Comparison of ENCODE assay signal across 14 cellular contexts in the genomic region with DNA sequence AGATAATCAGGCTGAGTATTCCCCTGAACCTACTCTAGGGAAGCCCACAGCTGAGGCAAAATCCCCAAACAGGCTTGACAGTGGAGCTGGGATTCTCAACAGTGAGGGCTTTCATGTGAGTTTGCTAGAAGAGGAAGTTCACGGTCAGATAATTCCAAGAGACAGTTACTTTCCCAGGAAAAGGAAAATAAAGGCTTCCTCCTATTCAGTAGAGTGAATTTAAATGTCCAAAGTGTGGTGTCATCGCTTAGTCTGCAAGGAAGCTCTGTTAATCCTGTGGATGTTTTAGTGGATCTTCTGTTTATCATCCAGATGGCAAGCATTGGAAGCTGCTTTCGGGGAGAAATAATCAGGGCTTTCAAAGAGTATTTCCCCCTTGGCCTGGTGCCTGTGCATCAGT.
DNase-seq lines count a peak whose midpoint lies in the region; ATAC-seq and TF ChIP-seq lines count a peak whose summit lies in the region.
"Had no signal": no experiment of that assay in that cellular context is flagged by ENCODE, and none has a peak within 500 bp of the region (broad histone marks: within the 10 kb centered on the region; RNA-seq: fewer than 3 reads in every experiment).

No MANE protein-coding gene starts in this region.

- ATAC-seq in HG02885 (IDR thresholded peaks at IDR 0.05; ENCODE audit: poor library complexity, unreplicated experiment) (no peak), left ventricle myocardium superior (no peak)

- TF ChIP-seq POLR2A in spleen (IDR thresholded peaks at IDR 0.05) = no peak

- WGBS in spleen, 5 donors = 60 to 81% (median 71%) methylated on average over 3 of the region's 3 CpGs

- no peak overlapping the region for H3K27ac ChIP-seq in spleen
- H3K27ac ChIP-seq: C4-2B had no signal

- peak overlapping the region; percentile 53 for H3K4me3 Mint-ChIP-seq in endothelial cell (ENCODE audit: unreplicated experiment)
- H3K4me3 Mint-ChIP-seq: CD4-positive, alpha-beta memory T cell; H9 had no signal

- intact Hi-C loops in spleen (cut with DNase I; ENCODE audit: low total_unique reads) (no loop called here), left ventricle myocardium superior (cut with micrococcal nuclease) (no loop called here)

- H3K27me3 ChIP-seq in spleen (replicated peaks in 1 of 7) = peaks cover 0 to 3% (median 0%) of the 10 kb centered on the region in 7 donors
- H3K27me3 ChIP-seq: BE2C had no signal

- peaks cover 20% of the 10 kb centered on the region for H3K9me3 Mint-ChIP-seq in endothelial cell (ENCODE audit: unreplicated experiment)

- in situ Hi-C loops in Caki2 (cut with HindIII; ENCODE audit: low pct_unique_long_range_greater_than_20kb, low sequenced_read_pairs) = no loop called here

- H3K36me3 ChIP-seq in spleen = no peaks in the 10 kb centered on the region
- H3K36me3 ChIP-seq: BE2C had no signal

- H3K36me3 Mint-ChIP-seq in endothelial cell (ENCODE audit: low read depth, unreplicated experiment) = peaks cover 19% of the 10 kb centered on the region
- H3K36me3 Mint-ChIP-seq: CD4-positive, alpha-beta memory T cell had no signal

- peak overlapping the region; percentile 87 for H3K27ac Mint-ChIP-seq in endothelial cell (ENCODE audit: unreplicated experiment)
- H3K27ac Mint-ChIP-seq: CD4-positive, alpha-beta memory T cell; H9 had no signal

- peaks cover 36% of the 10 kb centered on the region for H3K4me1 Mint-ChIP-seq in endothelial cell (ENCODE audit: unreplicated experiment)
- H3K4me1 Mint-ChIP-seq: CD4-positive, alpha-beta memory T cell; H9 had no signal

- H3K4me3 ChIP-seq in spleen = no peak overlapping the region

- peaks cover 3 to 25% (median 14%) of the 10 kb centered on the region in 8 donors for H3K9me3 ChIP-seq in spleen
- H3K9me3 ChIP-seq: BE2C had no signal

- DNase-seq in Caki2 (ENCODE audit: low read depth) = peak; percentile 21
- DNase-seq in endothelial cell (ENCODE audit: low spot score) = no peak
- DNase-seq in kidney tubule cell (ENCODE audit: low spot score) = peak; percentile 39
- peak; percentile 40 for DNase-seq in pons (ENCODE audit: low spot score)
- DNase-seq in spleen = no peak
- DNase-seq in left ventricle myocardium superior = no peak
- DNase-seq: BE2C; CD4-positive, alpha-beta memory T cell; DND-41; GDM1; GOT3; H9 had no signal

- H3K27me3 Mint-ChIP-seq in endothelial cell (ENCODE audit: unreplicated experiment) = peaks cover 8% of the 10 kb centered on the region

- TF ChIP-seq CTCF in endothelial cell (IDR thresholded peaks at IDR 0.05; ENCODE audit: unreplicated experiment) (no peak), spleen (IDR thresholded peaks at IDR 0.05 in 8 of 11, conservative IDR thresholded peaks at IDR 0.05 in 3 of 11) (no peak)

- peaks cover 0 to 9% (median 0%) of the 10 kb centered on the region in 6 donors for H3K4me1 ChIP-seq in spleen
- H3K4me1 ChIP-seq: BE2C had no signal

Comparison
In these comparisons a context has a peak if more than half of its experiments do, and no peak if none do; other contexts are left out.
1. DNase-seq: peak in Caki2 (single experiment), kidney tubule cell (single experiment) and pons (single experiment); none in endothelial cell (single experiment), spleen (single experiment) and left ventricle myocardium superior (single experiment).